Comparison of ENCODE assay signal across 7 cellular contexts in the genomic region with DNA sequence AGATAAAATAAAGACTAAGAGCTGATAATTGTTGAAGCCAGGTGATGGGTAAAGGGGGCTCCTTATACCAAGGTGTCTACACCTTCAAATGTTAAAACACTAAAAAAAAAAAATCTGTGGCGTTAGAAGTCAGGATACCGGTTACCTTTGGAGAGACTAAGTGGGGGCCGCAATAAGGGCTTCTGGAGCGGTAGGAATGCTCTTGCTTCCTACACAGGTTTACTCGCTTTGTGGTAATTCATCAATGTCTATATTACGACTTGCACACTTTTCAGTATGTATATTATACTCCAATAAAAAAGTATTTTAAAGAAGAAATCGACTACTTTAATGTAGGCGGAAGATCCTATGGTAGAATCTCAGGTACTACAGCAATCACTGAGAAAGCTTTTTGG. TPM values are rescaled to one million over a fixed set of nuclear protein-coding genes. Genes with fewer than 3 reads are reported as not detected.
DNase-seq lines count a peak whose midpoint lies in the region; TF ChIP-seq lines count a peak whose summit lies in the region.

No MANE protein-coding gene starts in this region.

- CTCF ChIA-PET in HEK293T (lab: Yijun Ruan, JAX), result interaction anchor here (1.3 to 1.4 kb wide), 2 partner anchors 8 to 525 kb away, joined by 4 read pairs; no protein-coding TSS in a partner anchor

- POLR2A ChIA-PET in HEK293T (lab: Yijun Ruan, JAX), result interaction anchor here (0.6 to 2.4 kb wide), 6 partner anchors 11 to 199 kb away, joined by 3 to 15 read pairs (median 6); a partner anchor contains a TSS

- H3K9ac ChIP-seq in smooth muscle cell (ENCODE audit: low read depth), result peak overlapping the region; percentile 79

- H4K20me1 ChIP-seq in smooth muscle cell (ENCODE audit: low read depth), result no peaks in the 10 kb centered on the region

- H3K79me2 ChIP-seq in smooth muscle cell (ENCODE audit: low read depth), result peaks cover 46% of the 10 kb centered on the region

- H3K27ac ChIP-seq in WERI-Rb-1 (peak overlapping the region; percentile 88), right atrium auricular region (peak overlapping the region; percentile 95 to 96), smooth muscle cell (ENCODE audit: low read depth) (peak overlapping the region; percentile 92)

- no peak for TF ChIP-seq CTCF in WERI-Rb-1 (IDR thresholded peaks at IDR 0.05; ENCODE audit: low read depth, low read length)
- no peak for TF ChIP-seq CTCF in right atrium auricular region (IDR thresholded peaks at IDR 0.05)
- TF ChIP-seq CTCF in smooth muscle cell (IDR thresholded peaks at IDR 0.05; ENCODE audit: borderline replicate concordance, insufficient read depth, poor library complexity, severe bottlenecking), result no peak

- DNase-seq in HEK293T (ENCODE audit: extremely low spot score), result no peak
- DNase-seq in WERI-Rb-1, result no peak
- no peak for DNase-seq in right atrium auricular region (ENCODE audit: low spot score)
- DNase-seq in smooth muscle cell (lab: John Stamatoyannopoulos, UW; ENCODE audit: unreplicated experiment), result no peak
- DNase-seq in ureter (ENCODE audit: low spot score), result no peak
- no peak for DNase-seq in NCI-H1930 (lab: John Stamatoyannopoulos, UW)
- no peak for DNase-seq in NCI-H2081 treated with DMSO at 0.1 percent for 48 hours (lab: John Stamatoyannopoulos, UW)

- H3K4me1 ChIP-seq in right atrium auricular region (peaks cover 0 to 12% of the 10 kb centered on the region in 2 donors), smooth muscle cell (ENCODE audit: low read depth) (peaks cover 17% of the 10 kb centered on the region)

- H3K36me3 ChIP-seq in WERI-Rb-1, result peaks cover 18% of the 10 kb centered on the region
- peaks cover 25% of the 10 kb centered on the region for H3K36me3 ChIP-seq in right atrium auricular region
- peaks cover 7% of the 10 kb centered on the region for H3K36me3 ChIP-seq in smooth muscle cell (ENCODE audit: low read depth)

- H2AFZ ChIP-seq in smooth muscle cell (ENCODE audit: low read depth), result peak overlapping the region; percentile 93

- H3K9me3 ChIP-seq in WERI-Rb-1 (ENCODE audit: severe bottlenecking) (no peaks in the 10 kb centered on the region), right atrium auricular region (no peaks in the 10 kb centered on the region), smooth muscle cell (replicated peaks; ENCODE audit: low read depth) (no peaks in the 10 kb centered on the region)

- H3K4me3 ChIP-seq in WERI-Rb-1 (ENCODE audit: low read depth, low read length) (peak overlapping the region; percentile 61), right atrium auricular region (peak overlapping the region; percentile 58 to 63), smooth muscle cell (peak overlapping the region; percentile 72)

- H3K4me2 ChIP-seq in smooth muscle cell, result peak overlapping the region; percentile 93

- no peaks in the 10 kb centered on the region for H3K27me3 ChIP-seq in WERI-Rb-1 (ENCODE audit: insufficient read depth, low read depth, severe bottlenecking)
- no peaks in the 10 kb centered on the region for H3K27me3 ChIP-seq in right atrium auricular region
- no peaks in the 10 kb centered on the region for H3K27me3 ChIP-seq in smooth muscle cell (ENCODE audit: low read depth)

- 21% methylated on average over 8 of the region's 8 CpGs for WGBS in smooth muscle cell (ENCODE audit: low lambda C conversion rate)

- peaks cover 18% of the 10 kb centered on the region for H3F3A ChIP-seq in smooth muscle cell (ENCODE audit: low read depth)

TF ChIP-seq in HEK293T, 16 proteins besides CTCF, POLR2A, EP300 and RAD21:
- TF ChIP-seq HDGF (IDR thresholded peaks at IDR 0.05; ENCODE audit: borderline replicate concordance) (no peak), FOXK2 (IDR thresholded peaks at IDR 0.05) (no peak), SUZ12 (IDR thresholded peaks at IDR 0.05) (no peak)
- TF ChIP-seq, protein P1, sequence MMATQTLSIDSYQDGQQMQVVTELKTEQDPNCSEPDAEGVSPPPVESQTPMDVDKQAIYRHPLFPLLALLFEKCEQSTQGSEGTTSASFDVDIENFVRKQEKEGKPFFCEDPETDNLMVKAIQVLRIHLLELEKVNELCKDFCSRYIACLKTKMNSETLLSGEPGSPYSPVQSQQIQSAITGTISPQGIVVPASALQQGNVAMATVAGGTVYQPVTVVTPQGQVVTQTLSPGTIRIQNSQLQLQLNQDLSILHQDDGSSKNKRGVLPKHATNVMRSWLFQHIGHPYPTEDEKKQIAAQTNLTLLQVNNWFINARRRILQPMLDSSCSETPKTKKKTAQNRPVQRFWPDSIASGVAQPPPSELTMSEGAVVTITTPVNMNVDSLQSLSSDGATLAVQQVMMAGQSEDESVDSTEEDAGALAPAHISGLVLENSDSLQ (IDR thresholded peaks at IDR 0.05), result peak; percentile 30; the same call in 1 of the 2 replicates

RNA-seq across cellular contexts. Expression of a gene that starts 12.5 kb away (rescaled TPM):
- total RNA-seq in right atrium auricular region, result 10 to 100 TPM; 40.1 to 59.0 TPM
- total RNA-seq in smooth muscle cell, result 38.3 and 47.8 TPM in 2 replicates
- 36.7 and 41.0 TPM in 2 replicates for polyA plus RNA-seq in smooth muscle cell
- 69.0 TPM for total RNA-seq in ureter

RNA-seq across cellular contexts. Expression of a gene that starts 12.6 kb away (rescaled TPM):
- total RNA-seq in right atrium auricular region (1 to 10 TPM; 5.1 to 9.2 TPM), smooth muscle cell (8.5 and 10.0 TPM in 2 replicates), ureter (17.0 TPM)
- 4.7 and 6.3 TPM in 2 replicates for polyA plus RNA-seq in smooth muscle cell
